In genomic region chr2:37672870-37673184, GRCh38 we compare ENCODE assay signal across 9 cellular contexts. TPM values are rescaled to one million over a fixed set of nuclear protein-coding genes. Genes with fewer than 3 reads are reported as not detected.
DNase-seq lines count a peak whose midpoint lies in the region; ATAC-seq, FAIRE-seq and TF ChIP-seq lines count a peak whose summit lies in the region.
"Had no signal": no experiment of that assay in that cellular context is flagged by ENCODE, and none has a peak within 500 bp of the region (broad histone marks: within the 10 kb centered on the region; RNA-seq: fewer than 3 reads in every experiment).

No MANE protein-coding gene starts in this region.

- H3K27me3 ChIP-seq in left ventricle myocardium inferior (ENCODE audit: low read depth) (no peaks in the 10 kb centered on the region), bronchial epithelial cell (ENCODE audit: control insufficient read depth, insufficient read depth, low read length) (no peaks in the 10 kb centered on the region), mononuclear cell (ENCODE audit: insufficient read depth, low read length) (no peaks in the 10 kb centered on the region), aorta (ENCODE audit: control insufficient read depth in 1 of 2, insufficient read depth in 2 of 2, low read length in 1 of 2) (no peaks in the 10 kb centered on the region)

- WGBS in aorta, 2 donors, result 2% methylated on average over 7 of the region's 7 CpGs

- peaks cover 52% of the 10 kb centered on the region for H3K4me1 ChIP-seq in left ventricle myocardium inferior
- peaks cover 58% of the 10 kb centered on the region for H3K4me1 ChIP-seq in mononuclear cell (ENCODE audit: insufficient read depth, low read length)
- H3K4me1 ChIP-seq in aorta (ENCODE audit: control insufficient read depth in 1 of 2, insufficient read depth in 2 of 2, low read length in 2 of 2), result peaks cover 0 to under 1% of the 10 kb centered on the region in 2 donors

- H3K9me3 ChIP-seq in left ventricle myocardium inferior (replicated peaks) (no peaks in the 10 kb centered on the region), mononuclear cell (ENCODE audit: low read depth, low read length) (no peaks in the 10 kb centered on the region), aorta (ENCODE audit: control insufficient read depth, low read length) (no peaks in the 10 kb centered on the region)

- peak overlapping the region; percentile 98 for H3K27ac ChIP-seq in left ventricle myocardium inferior (replicated peaks)
- H3K27ac ChIP-seq in aorta (ENCODE audit: low read depth in 1 of 2, low read length in 2 of 2), result peak overlapping the region; percentile 61 to 88

- H3K4me3 ChIP-seq in left ventricle myocardium inferior (peak overlapping the region; percentile 93), bronchial epithelial cell (ENCODE audit: low read depth, low read length) (peak overlapping the region; percentile 59), mononuclear cell (ENCODE audit: low read length) (peak overlapping the region; percentile 82), aorta (ENCODE audit: low read length in 2 of 2) (peak overlapping the region; percentile 82 to 97)

- TF ChIP-seq CTCF in left ventricle myocardium inferior (IDR thresholded peaks at IDR 0.05; ENCODE audit: borderline replicate concordance) (no peak), bronchial epithelial cell (IDR thresholded peaks at IDR 0.05; ENCODE audit: insufficient read depth, low read length, severe bottlenecking) (no peak), GM10266 (IDR thresholded peaks at IDR 0.05; ENCODE audit: control insufficient read depth, insufficient read depth, low read depth, missing control alignments) (no peak)

- FAIRE-seq in bronchial epithelial cell (lab: Jason Lieb, UNC), result no peak
- FAIRE-seq: colon had no signal

- ATAC-seq in aorta (ENCODE audit: low FRiP score) (no peak), GM21786 (IDR thresholded peaks at IDR 0.05; ENCODE audit: unreplicated experiment) (no peak), HG03095 (IDR thresholded peaks at IDR 0.05; ENCODE audit: unreplicated experiment) (no peak)

- H3K36me3 ChIP-seq in left ventricle myocardium inferior, result no peaks in the 10 kb centered on the region
- H3K36me3 ChIP-seq in bronchial epithelial cell (ENCODE audit: control insufficient read depth, insufficient read depth, low read length), result no peaks in the 10 kb centered on the region
- H3K36me3 ChIP-seq in aorta (ENCODE audit: control insufficient read depth in 1 of 2, insufficient read depth in 2 of 2, low read length in 1 of 2), result no peaks in the 10 kb centered on the region

- intact Hi-C loops in left ventricle myocardium inferior (cut with micrococcal nuclease), result no loop called here
- intact Hi-C loops in cardiac septum (cut with DNase I), result loop anchor here (5.0 to 10.0 kb wide), 3 partner anchors 122 to 204 kb away; no protein-coding TSS in a partner anchor
- intact Hi-C loops in aorta (cut with DNase I), result loop anchor here (5.0 to 10.0 kb wide), 6 partner anchors 49 to 258 kb away; no protein-coding TSS in a partner anchor

- DNase-seq in left ventricle myocardium inferior (no peak), cardiac septum (ENCODE audit: low spot score) (no peak), bronchial epithelial cell (ENCODE audit: low read depth) (no peak), aorta (no peak), GM10266 (ENCODE audit: extremely low spot score) (no peak)

RNA-seq across cellular contexts. Expression of gene CDC42EP3, which starts 1.4 kb away (rescaled TPM):
- total RNA-seq in left ventricle myocardium inferior (81.9 TPM), cardiac septum (194 TPM), bronchial epithelial cell (8.7 and 10.5 TPM in 2 replicates), mononuclear cell (79.9 TPM), aorta (10 to 100 TPM; 56.5 to 94.8 TPM)
- polyA plus RNA-seq in aorta, result 10 to 100 TPM; 12.6 to 26.5 TPM
